8 cellular contexts compared by ENCODE assay signal in the genomic region with DNA sequence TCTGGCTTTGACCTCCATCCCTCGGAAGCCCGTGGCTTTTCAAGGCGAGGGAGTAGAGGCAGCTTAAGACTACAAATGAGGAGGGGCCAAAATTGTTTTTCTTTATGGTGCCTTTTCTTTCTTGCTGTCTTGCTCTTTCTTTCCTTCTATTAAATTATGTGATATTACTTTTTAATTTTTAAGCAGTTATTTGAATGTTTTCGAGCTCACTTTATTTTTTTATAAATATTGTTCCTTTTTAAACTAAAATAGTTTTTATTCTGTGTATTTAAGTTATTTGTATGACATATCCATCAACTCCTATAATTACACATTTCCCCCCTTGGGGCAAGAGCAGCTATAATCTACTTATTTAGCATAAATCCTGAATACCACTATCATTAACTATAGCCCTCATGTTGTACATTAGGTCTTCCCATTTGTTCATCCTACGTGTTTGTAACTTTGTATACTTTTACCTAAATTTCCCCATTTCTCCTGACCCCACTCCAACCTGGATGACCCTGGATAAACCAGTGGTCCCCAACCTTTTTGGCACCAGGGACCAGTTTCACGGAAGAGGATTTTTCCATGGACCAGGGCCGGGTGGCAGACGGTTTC. TPM values are rescaled to one million over a fixed set of nuclear protein-coding genes. Genes with fewer than 3 reads are reported as not detected.
DNase-seq lines count a peak whose midpoint lies in the region; ATAC-seq and TF ChIP-seq lines count a peak whose summit lies in the region.

No MANE protein-coding gene starts in this region.

- peak overlapping the region; percentile 75 to 77 for H3K4me3 ChIP-seq in CD4-positive, alpha-beta memory T cell (ENCODE audit: low read length in 2 of 2)
- peak overlapping the region; percentile 86 for H3K4me3 ChIP-seq in HL-60 (replicated peaks; ENCODE audit: insufficient read depth, low read length)
- H3K4me3 ChIP-seq in choroid plexus epithelial cell (ENCODE audit: low read depth, low read length) = peak overlapping the region; percentile 84

- intact Hi-C loops in CD4-positive, alpha-beta memory T cell (cut with micrococcal nuclease) = loop anchor here (2.0 kb wide), 1 partner anchor 76 kb away; the partner anchor contains the start of gene PLSCR2

- no peak for DNase-seq in CD4-positive, alpha-beta memory T cell
- DNase-seq in HL-60 (ENCODE audit: low read depth in 1 of 2, low spot score in 1 of 2) (no peak), choroid plexus epithelial cell (ENCODE audit: low read depth) (no peak), NCI-H1436 treated with DMSO at 0.1 percent for 48 hours (lab: John Stamatoyannopoulos, UW) (no peak), HEK293T (ENCODE audit: extremely low spot score) (no peak)
- no peak for DNase-seq in natural killer cell treated with Interleukin-12 subunit alpha and Interleukin-12 subunit beta and Interleukin-15 and Interleukin-18, amount 100 ng/mL, for 72 hours (ENCODE audit: low spot score)
- no peak for DNase-seq in stimulated activated naive CD4-positive, alpha-beta T cell (lab: John Stamatoyannopoulos, UW)

- H3K36me3 Mint-ChIP-seq in CD4-positive, alpha-beta memory T cell = peaks cover 0 to 7% of the 10 kb centered on the region in 2 donors
- peaks cover 12% of the 10 kb centered on the region for H3K36me3 Mint-ChIP-seq in natural killer cell treated with Interleukin-12 subunit alpha and Interleukin-12 subunit beta and Interleukin-15 and Interleukin-18, amount 100 ng/mL, for 72 hours

- ATAC-seq in natural killer cell treated with Interleukin-12 subunit alpha and Interleukin-12 subunit beta and Interleukin-15 and Interleukin-18, amount 100 ng/mL, for 72 hours = no peak
- no peak for ATAC-seq in GM21528 (IDR thresholded peaks at IDR 0.05; ENCODE audit: low FRiP score, unreplicated experiment)

- TF ChIP-seq CTCF in HL-60 (IDR thresholded peaks at IDR 0.05; ENCODE audit: insufficient read depth, low read length) (no peak), choroid plexus epithelial cell (conservative IDR thresholded peaks at IDR 0.05; ENCODE audit: low read depth, low read length) (no peak)

- peaks cover 42% of the 10 kb centered on the region for H3K4me1 ChIP-seq in CD4-positive, alpha-beta memory T cell (ENCODE audit: insufficient read depth, low read length)

- H3K36me3 ChIP-seq in CD4-positive, alpha-beta memory T cell (ENCODE audit: insufficient read depth, low read length) = no peaks in the 10 kb centered on the region

- CTCF ChIA-PET in CD4-positive, alpha-beta memory T cell (lab: Charles Lee; ENCODE audit: partially characterized antibody) = interaction anchor here (0.6 to 1.2 kb wide), 3 partner anchors 8 to 54 kb away, joined by 3 read pairs; no protein-coding TSS in a partner anchor
- CTCF ChIA-PET in HEK293T (lab: Yijun Ruan, JAX) = interaction anchor here (0.6 kb wide), 1 partner anchor 16 kb away, joined by 4 read pairs; no protein-coding TSS in a partner anchor

- peak overlapping the region; percentile 79 to 93 (median 88) for H3K27ac Mint-ChIP-seq in CD4-positive, alpha-beta memory T cell
- H3K27ac Mint-ChIP-seq in natural killer cell treated with Interleukin-12 subunit alpha and Interleukin-12 subunit beta and Interleukin-15 and Interleukin-18, amount 100 ng/mL, for 72 hours = peak overlapping the region; percentile 85 to 94

- H3K4me1 Mint-ChIP-seq in CD4-positive, alpha-beta memory T cell = peaks cover 36 to 65% (median 57%) of the 10 kb centered on the region in 4 donors
- peaks cover 46 to 61% of the 10 kb centered on the region in 2 donors for H3K4me1 Mint-ChIP-seq in natural killer cell treated with Interleukin-12 subunit alpha and Interleukin-12 subunit beta and Interleukin-15 and Interleukin-18, amount 100 ng/mL, for 72 hours (ENCODE audit: low read depth in 2 of 2)

- no peaks in the 10 kb centered on the region for H3K9me3 Mint-ChIP-seq in CD4-positive, alpha-beta memory T cell
- H3K9me3 Mint-ChIP-seq in natural killer cell treated with Interleukin-12 subunit alpha and Interleukin-12 subunit beta and Interleukin-15 and Interleukin-18, amount 100 ng/mL, for 72 hours = no peaks in the 10 kb centered on the region

- H3K27me3 ChIP-seq in CD4-positive, alpha-beta memory T cell (ENCODE audit: insufficient read depth, low read length) = no peaks in the 10 kb centered on the region
- H3K27me3 ChIP-seq in HL-60 (ENCODE audit: insufficient read depth, poor library complexity, severe bottlenecking) = no peaks in the 10 kb centered on the region

- peak overlapping the region; percentile 50 for H3K27ac ChIP-seq in CD4-positive, alpha-beta memory T cell (ENCODE audit: low read depth, low read length)
- H3K27ac ChIP-seq in HL-60 (replicated peaks) = peak overlapping the region; percentile 87

- H3K27me3 Mint-ChIP-seq in CD4-positive, alpha-beta memory T cell = no peaks in the 10 kb centered on the region
- no peaks in the 10 kb centered on the region for H3K27me3 Mint-ChIP-seq in natural killer cell treated with Interleukin-12 subunit alpha and Interleukin-12 subunit beta and Interleukin-15 and Interleukin-18, amount 100 ng/mL, for 72 hours

- no peaks in the 10 kb centered on the region for H3K9me3 ChIP-seq in CD4-positive, alpha-beta memory T cell (ENCODE audit: control insufficient read depth in 1 of 2, low read length in 2 of 2)

- POLR2A ChIA-PET in CD4-positive, alpha-beta memory T cell (lab: Charles Lee; ENCODE audit: partially characterized antibody) = interaction anchor here (0.8 to 0.9 kb wide), 2 partner anchors 75 to 76 kb away, joined by 3 to 4 read pairs; partner anchors contain the start of gene PLSCR2
- POLR2A ChIA-PET in HEK293T (lab: Yijun Ruan, JAX) = interaction anchor here (0.7 to 0.9 kb wide), 3 partner anchors 9 to 379 kb away, joined by 3 to 9 read pairs (median 4); no protein-coding TSS in a partner anchor

- H3K4me3 Mint-ChIP-seq in CD4-positive, alpha-beta memory T cell = peak overlapping the region; percentile 93 to 95 (median 94)
- peak overlapping the region; percentile 94 for H3K4me3 Mint-ChIP-seq in natural killer cell treated with Interleukin-12 subunit alpha and Interleukin-12 subunit beta and Interleukin-15 and Interleukin-18, amount 100 ng/mL, for 72 hours

TF ChIP-seq in HEK293T, 16 proteins besides CTCF, POLR2A, EP300 and RAD21:
- no peak for TF ChIP-seq SUZ12 (IDR thresholded peaks at IDR 0.05)
- no peak for TF ChIP-seq TARDBP (IDR thresholded peaks at IDR 0.05)
- TF ChIP-seq CTBP1 (IDR thresholded peaks at IDR 0.05; ENCODE audit: borderline replicate concordance) = no peak
- TF ChIP-seq SP1 (IDR thresholded peaks at IDR 0.05) = no peak
- TF ChIP-seq LEF1 (IDR thresholded peaks at IDR 0.05; ENCODE audit: borderline replicate concordance) = no peak
- no peak for TF ChIP-seq FOXM1 (IDR thresholded peaks at IDR 0.05; ENCODE audit: borderline replicate concordance)
- TF ChIP-seq BHLHE40 (IDR thresholded peaks at IDR 0.05; ENCODE audit: borderline replicate concordance) = no peak
- TF ChIP-seq ZNF384 (IDR thresholded peaks at IDR 0.05) = no peak
- TF ChIP-seq ELF4 (IDR thresholded peaks at IDR 0.05) = no peak
- TF ChIP-seq ARNT (IDR thresholded peaks at IDR 0.05) = no peak
- no peak for TF ChIP-seq FOXK2 (IDR thresholded peaks at IDR 0.05)
- no peak for TF ChIP-seq FOXA1 (IDR thresholded peaks at IDR 0.05)
- no peak for TF ChIP-seq HDGF (IDR thresholded peaks at IDR 0.05; ENCODE audit: borderline replicate concordance)
- no peak for TF ChIP-seq NFRKB (IDR thresholded peaks at IDR 0.05)
- TF ChIP-seq L3MBTL2 (conservative IDR thresholded peaks at IDR 0.05) = no peak
- TF ChIP-seq, protein P1, sequence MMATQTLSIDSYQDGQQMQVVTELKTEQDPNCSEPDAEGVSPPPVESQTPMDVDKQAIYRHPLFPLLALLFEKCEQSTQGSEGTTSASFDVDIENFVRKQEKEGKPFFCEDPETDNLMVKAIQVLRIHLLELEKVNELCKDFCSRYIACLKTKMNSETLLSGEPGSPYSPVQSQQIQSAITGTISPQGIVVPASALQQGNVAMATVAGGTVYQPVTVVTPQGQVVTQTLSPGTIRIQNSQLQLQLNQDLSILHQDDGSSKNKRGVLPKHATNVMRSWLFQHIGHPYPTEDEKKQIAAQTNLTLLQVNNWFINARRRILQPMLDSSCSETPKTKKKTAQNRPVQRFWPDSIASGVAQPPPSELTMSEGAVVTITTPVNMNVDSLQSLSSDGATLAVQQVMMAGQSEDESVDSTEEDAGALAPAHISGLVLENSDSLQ (IDR thresholded peaks at IDR 0.05) = no peak
TF ChIP-seq in HEK293T: peak in this region for 0.

RNA-seq across cellular contexts. Expression of gene PLSCR1, which starts 0.6 kb away (rescaled TPM):
- total RNA-seq in CD4-positive, alpha-beta memory T cell = 10 to 100 TPM; 24.9 to 25.0 TPM
- 10 to 100 TPM; 24.9 to 34.2 TPM for polyA plus RNA-seq in CD4-positive, alpha-beta memory T cell
- total RNA-seq in natural killer cell treated with Interleukin-12 subunit alpha and Interleukin-12 subunit beta and Interleukin-15 and Interleukin-18, amount 100 ng/mL, for 72 hours = 10 to 100 TPM; 40.7 to 80.2 TPM
